In genomic region chr1:173867141-173867752, GRCh38 we compare ENCODE assay signal across 8 cellular contexts. TPM values are rescaled to one million over a fixed set of nuclear protein-coding genes. Genes with fewer than 3 reads are reported as not detected.
A peak's percentile ranks its signal among the peaks of the same experiment; 100 is the strongest.
DNase-seq lines count a peak whose midpoint lies in the region; ATAC-seq and TF ChIP-seq lines count a peak whose summit lies in the region.

No MANE protein-coding gene starts in this region.

- ATAC-seq in GM21526 (IDR thresholded peaks at IDR 0.05; ENCODE audit: low FRiP score, unreplicated experiment): no peak

- no peak for TF ChIP-seq POLR2A in lower leg skin (IDR thresholded peaks at IDR 0.05)

- POLR2A ChIA-PET in MCF 10A (lab: Yijun Ruan, JAX): interaction anchor here (0.7 to 7.7 kb wide), 32 partner anchors 11 to 1133 kb away, joined by 3 to 118 read pairs (median 9); partner anchors contain the start of genes CACYBP, CENPL, DARS2 and KLHL20

- peaks cover 69% of the 10 kb centered on the region for H3K36me3 Mint-ChIP-seq in Calu3 (ENCODE audit: insufficient read depth, unreplicated experiment)
- H3K36me3 Mint-ChIP-seq in MCF 10A (ENCODE audit: insufficient read depth, unreplicated experiment): peaks cover 80% of the 10 kb centered on the region

- in situ Hi-C loops in KBM-7 (cut with MboI; ENCODE audit: low pct_unique_long_range_greater_than_20kb, low sequenced_read_pairs): no loop called here

- DNase-seq in Calu3: peak; percentile 41
- peak; percentile 45 for DNase-seq in NCI-H146 treated with DMSO at 0.1 percent for 48 hours (lab: John Stamatoyannopoulos, UW; ENCODE audit: unreplicated experiment)
- no peak for DNase-seq in MCF 10A (ENCODE audit: unreplicated experiment)
- DNase-seq in lower leg skin (ENCODE audit: low spot score in 2 of 2): peak in 1 of 2 donors; percentile 87
- DNase-seq in SKM-1 treated with dmso at 0.1 percent for 144 hours (lab: John Stamatoyannopoulos, UW; ENCODE audit: unreplicated experiment): no peak
- DNase-seq in KBM-7: no peak

- peaks cover 13% of the 10 kb centered on the region for H3K27me3 Mint-ChIP-seq in Calu3 (ENCODE audit: unreplicated experiment)
- H3K27me3 Mint-ChIP-seq in MCF 10A (ENCODE audit: insufficient read depth, unreplicated experiment): no peaks in the 10 kb centered on the region

- CTCF ChIA-PET in Calu3 (lab: Charles Lee) (interaction anchor here (1.1 kb wide), 1 partner anchor 248 kb away, joined by 4 read pairs; no protein-coding TSS in a partner anchor), MCF 10A (lab: Yijun Ruan, JAX) (no interaction called here)

- 4 to 7% methylated on average over 32 of the region's 32 CpGs for WGBS in lower leg skin, 2 donors

- H3K9me3 Mint-ChIP-seq in Calu3 (ENCODE audit: low read depth, unreplicated experiment) (no peaks in the 10 kb centered on the region), MCF 10A (ENCODE audit: unreplicated experiment) (no peaks in the 10 kb centered on the region)

- H3K27ac ChIP-seq in temporal lobe (ENCODE audit: low read depth, low read length): peak overlapping the region; percentile 91

- H3K4me1 Mint-ChIP-seq in Calu3 (ENCODE audit: low read depth, unreplicated experiment) (peaks cover 28% of the 10 kb centered on the region), MCF 10A (ENCODE audit: insufficient read depth, unreplicated experiment) (peaks cover 51% of the 10 kb centered on the region)

- H3K4me3 ChIP-seq in lower leg skin (ENCODE audit: low read depth, poor library complexity, severe bottlenecking): peak overlapping the region; percentile 69

- H3K4me3 Mint-ChIP-seq in Calu3 (ENCODE audit: low read depth, unreplicated experiment) (peak overlapping the region; percentile 81), MCF 10A (ENCODE audit: unreplicated experiment) (peak overlapping the region; percentile 94)

- H3K27ac Mint-ChIP-seq in Calu3 (ENCODE audit: unreplicated experiment) (peak overlapping the region; percentile 100), MCF 10A (ENCODE audit: low read depth, unreplicated experiment) (peak overlapping the region; percentile 96)

- TF ChIP-seq CTCF in Calu3 (IDR thresholded peaks at IDR 0.05; ENCODE audit: unreplicated experiment) (no peak), MCF 10A (IDR thresholded peaks at IDR 0.05; ENCODE audit: unreplicated experiment) (no peak), lower leg skin (IDR thresholded peaks at IDR 0.05) (no peak)

- TSS peak; percentile 44 for BruUV-seq in Calu3 (replicated peaks; lab: Mats Ljungman, UMichigan)
- TSS peak; percentile 56 for BruUV-seq in MCF 10A (replicated peaks; lab: Mats Ljungman, UMichigan)

- intact Hi-C loops in Calu3 (cut with micrococcal nuclease; ENCODE audit: unreplicated experiment) (loop anchor here (5.0 kb wide), 2 partner anchors 155 to 205 kb away; partner anchors contain the start of gene RC3H1), MCF 10A (cut with micrococcal nuclease) (loop anchor here (5.0 kb wide), 3 partner anchors 80 to 350 kb away; partner anchors contain the start of gene RABGAP1L), lower leg skin (cut with DNase I; ENCODE audit: low total_unique reads) (no loop called here)

RNA-seq across cellular contexts. Expression of gene GAS5, which starts 0.5 kb away (rescaled TPM):
- total RNA-seq in Calu3 (2022) (345 and 367 TPM in 2 replicates), MCF 10A (2022) (3,184 and 3,772 TPM in 2 replicates), lower leg skin (100 to 1,000 TPM; 311 to 461 (median 384) TPM), temporal lobe (381 TPM)

RNA-seq across cellular contexts. Expression of gene ZBTB37, which starts 0.9 kb away (rescaled TPM):
- 10.9 and 11.7 TPM in 2 replicates for total RNA-seq in Calu3 (2022)
- 12.8 and 15.2 TPM in 2 replicates for total RNA-seq in MCF 10A (2022)
- total RNA-seq in lower leg skin: 1 to 10 TPM; 5.1 to 9.6 (median 7.3) TPM
- total RNA-seq in temporal lobe: 31.5 TPM

RNA-seq across cellular contexts. Expression of gene CENPL, which starts 42.6 kb away (rescaled TPM):
- total RNA-seq in Calu3 (2022) (30.3 and 31.2 TPM in 2 replicates), MCF 10A (2022) (14.1 and 24.5 TPM in 2 replicates), lower leg skin (1 to 10 TPM; 2.7 to 6.8 (median 4.1) TPM), temporal lobe (12.8 TPM)

RNA-seq across cellular contexts. Expression of gene DARS2, which starts 42.8 kb away (rescaled TPM):
- total RNA-seq in Calu3 (2022) (48.4 and 56.3 TPM in 2 replicates), MCF 10A (2022) (34.6 and 40.4 TPM in 2 replicates), lower leg skin (1 to 10 TPM; 5.4 to 8.2 (median 7.1) TPM), temporal lobe (11.8 TPM)

RNA-seq across cellular contexts. Expression of gene SERPINC1, which starts 49.9 kb away (rescaled TPM):
- total RNA-seq in Calu3 (2022) (0.59 TPM in 1 of 2 replicates, not detected in the other), MCF 10A (2022) (not detected in 2 replicates), lower leg skin (not detected), temporal lobe (not detected)

Comparison
In these comparisons a context has a peak if more than half of its experiments do, and no peak if none do; other contexts are left out.
1. DNase-seq: peak in Calu3 (single experiment) and NCI-H146 treated with DMSO at 0.1 percent for 48 hours (single experiment); none in MCF 10A (single experiment), SKM-1 treated with dmso at 0.1 percent for 144 hours (single experiment) and KBM-7 (single experiment).